ENCODE assay signal across 10 cellular contexts in genomic region chr17:64200080-64201042, GRCh38.
A peak's percentile ranks its signal among the peaks of the same experiment; 100 is the strongest.
DNase-seq lines count a peak whose midpoint lies in the region; ATAC-seq, FAIRE-seq and TF ChIP-seq lines count a peak whose summit lies in the region.
"Had no signal": no experiment of that assay in that cellular context is flagged by ENCODE, and none has a peak within 500 bp of the region (broad histone marks: within the 10 kb centered on the region; RNA-seq: fewer than 3 reads in every experiment).

No MANE protein-coding gene starts in this region.

- TF ChIP-seq CTCF in DND-41 (IDR thresholded peaks at IDR 0.05; ENCODE audit: borderline replicate concordance, extremely low read depth, low read length, poor library complexity, severe bottlenecking) (no peak), HepG2 (CRISPR knock-in tag; IDR thresholded peaks at IDR 0.05) (no peak), BE2C (IDR thresholded peaks at IDR 0.05; ENCODE audit: low read depth, low read length) (no peak)

- H2BK15ac ChIP-seq in neuronal stem cell (ENCODE audit: low read length), result no peak overlapping the region

- no peaks in the 10 kb centered on the region for H3K27me3 Mint-ChIP-seq in activated T-helper 1 cell treated with anti-CD3 and anti-CD28 coated beads, Interleukin-12 subunit alpha, Interleukin-12 subunit beta, Interleukin-2, Interleukin-4 antibody, amounts not matched to agents 30 ng/mL and 10 ng/mL and 1 ng/mL, durations not matched to agents 14 hours and 24 hours and 36 hours (ENCODE audit: insufficient read depth)
- H3K27me3 Mint-ChIP-seq: activated CD4-positive, alpha-beta T cell treated with anti-CD3 and anti-CD28 coated beads, Interleukin-2, amount 10 ng/mL, durations not matched to agents 7 days and 5 days had no signal

- no peak for TF ChIP-seq EP300 in HepG2 (IDR thresholded peaks at IDR 0.05; ENCODE audit: low read depth in 2 of 2, low read length in 2 of 2)
- TF ChIP-seq EP300 in HepG2 (CRISPR knock-in tag; IDR thresholded peaks at IDR 0.05; ENCODE audit: borderline replicate concordance), result no peak

- H3K4me3 ChIP-seq in DND-41 (ENCODE audit: low read depth in 1 of 2, low read length in 2 of 2), result no peak overlapping the region
- no peak overlapping the region for H3K4me3 ChIP-seq in HepG2 (replicated peaks in 1 of 3; ENCODE audit: insufficient read depth in 1 of 3, low read depth in 2 of 3, low read length in 3 of 3)
- H3K4me3 ChIP-seq in BE2C (ENCODE audit: low read depth, low read length), result no peak overlapping the region
- no peak overlapping the region for H3K4me3 ChIP-seq in neuronal stem cell (ENCODE audit: low read length in 2 of 2)

- no peaks in the 10 kb centered on the region for H3K79me1 ChIP-seq in neuronal stem cell (ENCODE audit: low read depth, low read length)

- no peak overlapping the region for H3K23ac ChIP-seq in neuronal stem cell (ENCODE audit: low read depth, low read length, poor library complexity)

- BruUV-seq in HepG2 (replicated peaks; lab: Mats Ljungman, UMichigan), result no TSS peak

- intact Hi-C loops in activated T-helper 1 cell treated with anti-CD3 and anti-CD28 coated beads, Interleukin-12 subunit alpha, Interleukin-12 subunit beta, Interleukin-2, Interleukin-4 antibody, amounts not matched to agents 30 ng/mL and 10 ng/mL and 1 ng/mL, durations not matched to agents 14 hours and 24 hours and 36 hours (cut with micrococcal nuclease), result loop anchor here (1.0 to 2.0 kb wide), 2 partner anchors 18 to 56 kb away; no protein-coding TSS in a partner anchor
- intact Hi-C loops in HepG2 (cut with micrococcal nuclease; ENCODE audit: unreplicated experiment), result no loop called here

- no peak overlapping the region for H2BK5ac ChIP-seq in neuronal stem cell (ENCODE audit: low read length)

- H3K4ac ChIP-seq in neuronal stem cell (ENCODE audit: low read length), result no peak overlapping the region

- ATAC-seq in DND-41 (ENCODE audit: insufficient read depth, low read depth) (peak; percentile 64; the same call in 2 of the 3 replicates), HG03565 (IDR thresholded peaks at IDR 0.05; ENCODE audit: unreplicated experiment) (peak; percentile 53), HepG2 (peak; percentile 56), GM18519 (IDR thresholded peaks at IDR 0.05; ENCODE audit: low FRiP score, unreplicated experiment) (no peak)

- no peak overlapping the region for H4K91ac ChIP-seq in neuronal stem cell (ENCODE audit: low read depth, low read length, poor library complexity)

- TF ChIP-seq POLR2A in HepG2 (IDR thresholded peaks at IDR 0.05; ENCODE audit: insufficient read depth in 1 of 2, low read depth in 2 of 2, low read length in 2 of 2), result no peak

- peaks cover 3% of the 10 kb centered on the region for H3K36me3 Mint-ChIP-seq in activated T-helper 1 cell treated with anti-CD3 and anti-CD28 coated beads, Interleukin-12 subunit alpha, Interleukin-12 subunit beta, Interleukin-2, Interleukin-4 antibody, amounts not matched to agents 30 ng/mL and 10 ng/mL and 1 ng/mL, durations not matched to agents 14 hours and 24 hours and 36 hours (ENCODE audit: low read depth)

- H3K9me3 ChIP-seq in DND-41 (ENCODE audit: insufficient read depth, low read length, severe bottlenecking) (peaks cover 2% of the 10 kb centered on the region), HepG2 (ENCODE audit: low read length) (no peaks in the 10 kb centered on the region), BE2C (no peaks in the 10 kb centered on the region), neuronal stem cell (replicated peaks in 1 of 2; ENCODE audit: control insufficient read depth in 2 of 2, insufficient read depth in 1 of 2, low read depth in 1 of 2, low read length in 2 of 2) (peaks cover 0 to 5% of the 10 kb centered on the region in 2 donors)

- H4K20me1 ChIP-seq in DND-41 (ENCODE audit: insufficient read depth, low read length), result peaks cover 7% of the 10 kb centered on the region; the same call in 1 of the 2 replicates
- no peaks in the 10 kb centered on the region for H4K20me1 ChIP-seq in HepG2 (ENCODE audit: insufficient read depth, low read length)

- CTCF ChIA-PET in HepG2 (lab: Yijun Ruan, JAX; ENCODE audit: low intra/inter-chr PET ratio, low total read pairs), result no interaction called here

- H3K9ac ChIP-seq in DND-41 (ENCODE audit: low read depth, low read length) (no peak overlapping the region), HepG2 (ENCODE audit: insufficient read depth, low read depth, low read length) (no peak overlapping the region), neuronal stem cell (ENCODE audit: low read depth, low read length, poor library complexity) (no peak overlapping the region)

- no peak overlapping the region for H3K4me3 Mint-ChIP-seq in activated T-helper 1 cell treated with anti-CD3 and anti-CD28 coated beads, Interleukin-12 subunit alpha, Interleukin-12 subunit beta, Interleukin-2, Interleukin-4 antibody, amounts not matched to agents 30 ng/mL and 10 ng/mL and 1 ng/mL, durations not matched to agents 14 hours and 24 hours and 36 hours
- H3K4me3 Mint-ChIP-seq: activated CD4-positive, alpha-beta T cell treated with anti-CD3 and anti-CD28 coated beads, Interleukin-2, amount 10 ng/mL, durations not matched to agents 7 days and 5 days had no signal

- no peak overlapping the region for H3K27ac ChIP-seq in DND-41 (ENCODE audit: low read length)
- peak overlapping the region; percentile 30 for H3K27ac ChIP-seq in HepG2 (ENCODE audit: extremely low read length, insufficient read depth, low read length)
- no peak overlapping the region for H3K27ac ChIP-seq in neuronal stem cell (replicated peaks; ENCODE audit: low read length)

- H2BK12ac ChIP-seq in neuronal stem cell (ENCODE audit: low read length), result no peak overlapping the region

- H3K27me3 ChIP-seq in DND-41 (ENCODE audit: insufficient read depth, low read length, poor library complexity) (no peaks in the 10 kb centered on the region), HepG2 (ENCODE audit: control insufficient read depth in 1 of 2, insufficient read depth in 2 of 2, low read length in 2 of 2) (no peaks in the 10 kb centered on the region), BE2C (no peaks in the 10 kb centered on the region), neuronal stem cell (ENCODE audit: control insufficient read depth in 3 of 3, insufficient read depth in 3 of 3, low read depth in 1 of 3, low read length in 3 of 3) (no peaks in the 10 kb centered on the region)

- no peak overlapping the region for H4K8ac ChIP-seq in neuronal stem cell (ENCODE audit: low read depth, low read length)

- peaks cover 39% of the 10 kb centered on the region for H3K4me1 Mint-ChIP-seq in activated T-helper 1 cell treated with anti-CD3 and anti-CD28 coated beads, Interleukin-12 subunit alpha, Interleukin-12 subunit beta, Interleukin-2, Interleukin-4 antibody, amounts not matched to agents 30 ng/mL and 10 ng/mL and 1 ng/mL, durations not matched to agents 14 hours and 24 hours and 36 hours (ENCODE audit: low read depth)

- POLR2A ChIA-PET in HepG2 (lab: Yijun Ruan, JAX), result interaction anchor here (0.7 to 4.1 kb wide), 5 partner anchors 16 to 55 kb away, joined by 5 to 33 read pairs (median 8); no protein-coding TSS in a partner anchor

- no peak overlapping the region for H2AK5ac ChIP-seq in neuronal stem cell (ENCODE audit: low read depth, low read length)

- in situ Hi-C loops in HepG2 (cut with HindIII; ENCODE audit: extremely low pct_ligation_motif_present, low pct_unique_long_range_greater_than_20kb), result no loop called here

- H3K4me2 ChIP-seq in DND-41 (ENCODE audit: insufficient read depth, low read length), result no peak overlapping the region
- peak overlapping the region; percentile 30 for H3K4me2 ChIP-seq in HepG2 (ENCODE audit: low read depth, low read length)
- H3K4me2 ChIP-seq in neuronal stem cell (ENCODE audit: insufficient read depth, low read length, poor library complexity, severe bottlenecking), result no peak overlapping the region

- H2AFZ ChIP-seq in DND-41 (ENCODE audit: low read depth, low read length) (no peak overlapping the region), HepG2 (ENCODE audit: low read length) (no peak overlapping the region), neuronal stem cell (ENCODE audit: low read length) (no peak overlapping the region)

- TF ChIP-seq RAD21 in HepG2 (CRISPR knock-in tag; IDR thresholded peaks at IDR 0.05), result no peak

- no peaks in the 10 kb centered on the region for H3K79me2 ChIP-seq in DND-41 (ENCODE audit: insufficient read depth, low read length)
- H3K79me2 ChIP-seq in HepG2 (ENCODE audit: insufficient read depth, low read length), result peaks cover 20% of the 10 kb centered on the region

- no peaks in the 10 kb centered on the region for H3K9me3 Mint-ChIP-seq in activated T-helper 1 cell treated with anti-CD3 and anti-CD28 coated beads, Interleukin-12 subunit alpha, Interleukin-12 subunit beta, Interleukin-2, Interleukin-4 antibody, amounts not matched to agents 30 ng/mL and 10 ng/mL and 1 ng/mL, durations not matched to agents 14 hours and 24 hours and 36 hours

- no peak for FAIRE-seq in HepG2 (lab: Jason Lieb, UNC)

- H2BK120ac ChIP-seq in neuronal stem cell (ENCODE audit: low read depth, low read length), result no peak overlapping the region

- WGBS in HepG2 (ENCODE audit: low lambda C conversion rate), result 78% methylated on average over 3 of the region's 3 CpGs
- WGBS in neuronal stem cell (ENCODE audit: extremely low coverage in 2 of 2, insufficient read length in 2 of 2, insufficient replicate concordance in 1 of 2), 2 donors, result no CpG with 5 or more reads among the region's 3 CpGs

- no peaks in the 10 kb centered on the region for H3K36me3 ChIP-seq in DND-41 (ENCODE audit: insufficient read depth, low read length)
- H3K36me3 ChIP-seq in HepG2 (replicated peaks in 1 of 2; ENCODE audit: control insufficient read depth in 1 of 2, insufficient read depth in 2 of 2, low read length in 2 of 2), result no peaks in the 10 kb centered on the region
- H3K36me3 ChIP-seq in BE2C, result no peaks in the 10 kb centered on the region
- H3K36me3 ChIP-seq in neuronal stem cell (replicated peaks in 1 of 2; ENCODE audit: control insufficient read depth in 2 of 2, insufficient read depth in 2 of 2, low read length in 2 of 2), result no peaks in the 10 kb centered on the region

- peak overlapping the region; percentile 27 for H3K27ac Mint-ChIP-seq in activated T-helper 1 cell treated with anti-CD3 and anti-CD28 coated beads, Interleukin-12 subunit alpha, Interleukin-12 subunit beta, Interleukin-2, Interleukin-4 antibody, amounts not matched to agents 30 ng/mL and 10 ng/mL and 1 ng/mL, durations not matched to agents 14 hours and 24 hours and 36 hours
- H3K27ac Mint-ChIP-seq: activated CD4-positive, alpha-beta T cell treated with anti-CD3 and anti-CD28 coated beads, Interleukin-2, amount 10 ng/mL, durations not matched to agents 7 days and 5 days had no signal

- H3K4me1 ChIP-seq in DND-41 (ENCODE audit: insufficient read depth, low read length) (peaks cover 17% of the 10 kb centered on the region), HepG2 (ENCODE audit: insufficient read depth, low read length) (peaks cover 48% of the 10 kb centered on the region), BE2C (peaks cover 6% of the 10 kb centered on the region; the same call in 1 of the 2 replicates), neuronal stem cell (ENCODE audit: control insufficient read depth in 2 of 2, insufficient read depth in 1 of 2, low read depth in 1 of 2, low read length in 2 of 2) (peaks cover 4 to 19% of the 10 kb centered on the region in 2 donors)

- no peak overlapping the region for H3K18ac ChIP-seq in neuronal stem cell (ENCODE audit: low read length)

- peak; percentile 8 for DNase-seq in DND-41
- no peak for DNase-seq in activated T-helper 1 cell treated with anti-CD3 and anti-CD28 coated beads, Interleukin-12 subunit alpha, Interleukin-12 subunit beta, Interleukin-2, Interleukin-4 antibody, amounts not matched to agents 30 ng/mL and 10 ng/mL and 1 ng/mL, durations not matched to agents 14 hours and 24 hours and 36 hours (ENCODE audit: low spot score)
- no peak for DNase-seq in HepG2 (ENCODE audit: low spot score)
- DNase-seq in NCI-H1694 treated with DMSO at 0.1 percent for 48 hours (lab: John Stamatoyannopoulos, UW), result no peak
- no peak for DNase-seq in BE2C
- no peak for DNase-seq in neuronal stem cell (ENCODE audit: low spot score)
- DNase-seq: activated CD4-positive, alpha-beta T cell treated with anti-CD3 and anti-CD28 coated beads, Interleukin-2, amount 10 ng/mL, durations not matched to agents 7 days and 5 days; NCI-H446 treated with DMSO at 0.1 percent for 48 hours had no signal

- no peak overlapping the region for H3K14ac ChIP-seq in neuronal stem cell (ENCODE audit: low read length)
